32 cellular contexts compared by ENCODE assay signal in genomic region chr7:113410791-113411190, GRCh38.
"Had no signal": no experiment of that assay in that cellular context is flagged by ENCODE, and none has a peak within 500 bp of the region (broad histone marks: within the 10 kb centered on the region; RNA-seq: fewer than 3 reads in every experiment).

No MANE protein-coding gene starts in this region.

- ATAC-seq: activated CD4-positive, alpha-beta T cell treated with anti-CD3 and anti-CD28 coated beads for 36 hours; activated CD4-positive, CD25-positive, alpha-beta regulatory T cell treated with anti-CD3 and anti-CD28 coated beads, Interleukin-2, amount 50 U/mL, for 24 hours; activated CD8-positive, alpha-beta memory T cell treated with anti-CD3 and anti-CD28 coated beads, Interleukin-2, amount 10 ng/mL, durations not matched to agents 7 days and 5 days; activated CD8-positive, alpha-beta T cell treated with anti-CD3 and anti-CD28 coated beads, Interleukin-2, amount 10 ng/mL, durations not matched to agents 7 days and 5 days; activated naive CD4-positive, alpha-beta T cell treated with anti-CD3 and anti-CD28 coated beads, Interleukin-2, amount 50 U/mL, for 72 hours; body of pancreas; WTC11 had no signal

- DNase-seq: activated CD4-positive, alpha-beta memory T cell treated with anti-CD3 and anti-CD28 coated beads, Interleukin-2, amount 10 ng/mL, durations not matched to agents 7 days and 5 days; activated CD4-positive, alpha-beta T cell treated with anti-CD3 and anti-CD28 coated beads for 1 hour; activated CD4-positive, alpha-beta T cell treated with anti-CD3 and anti-CD28 coated beads for 36 hours; activated CD4-positive, alpha-beta T cell treated with anti-CD3 and anti-CD28 coated beads for 48 hours; activated CD4-positive, alpha-beta T cell treated with anti-CD3 and anti-CD28 coated beads, Interleukin-2, amount 10 ng/mL, durations not matched to agents 7 days and 5 days; activated CD4-positive, alpha-beta T cell treated with anti-CD3 and anti-CD28 coated beads, Interleukin-2, amount 50 U/mL, for 48 hours; activated CD4-positive, CD25-positive, alpha-beta regulatory T cell; activated CD8-positive, alpha-beta memory T cell treated with anti-CD3 and anti-CD28 coated beads for 24 hours; activated CD8-positive, alpha-beta memory T cell treated with anti-CD3 and anti-CD28 coated beads, Interleukin-2, amount 10 ng/mL, durations not matched to agents 7 days and 5 days; activated CD8-positive, alpha-beta memory T cell treated with anti-CD3 and anti-CD28 coated beads, Interleukin-2, amount 50 U/mL, for 48 hours; activated CD8-positive, alpha-beta T cell treated with anti-CD3 and anti-CD28 coated beads, Interleukin-2, amount 10 ng/mL, durations not matched to agents 7 days and 5 days; activated effector memory CD4-positive, alpha-beta T cell treated with Interleukin-2 at 50 U/mL for 16 hours; activated gamma-delta T cell; activated naive CD4-positive, alpha-beta T cell treated with anti-CD3 and anti-CD28 coated beads for 36 hours; activated naive CD4-positive, alpha-beta T cell treated with anti-CD3 and anti-CD28 coated beads, Interleukin-2, amount 50 U/mL, for 16 hours; activated naive CD8-positive, alpha-beta T cell treated with anti-CD3 and anti-CD28 coated beads for 36 hours; activated T-cell treated with anti-CD3 and anti-CD28 coated beads, Interleukin-2, amount 50 U/mL, for 24 hours; activated T-cell treated with anti-CD3 and anti-CD28 coated beads, Interleukin-2, amount 50 U/mL, for 48 hours; adrenal gland; amniotic stem cell; aorta; body of pancreas; brain microvascular endothelial cell; central memory CD4-positive, alpha-beta T cell; T-helper 1 cell; T-helper 2 cell; T-helper 9 cell; WERI-Rb-1 had no signal

- H3K27ac ChIP-seq: adrenal gland, body of pancreas, brain microvascular endothelial cell, breast epithelium, WERI-Rb-1 had no signal

- H3K4me3 ChIP-seq: adrenal gland, body of pancreas, breast epithelium had no signal
